ENCODE assay signal across 8 cellular contexts in the genomic region with DNA sequence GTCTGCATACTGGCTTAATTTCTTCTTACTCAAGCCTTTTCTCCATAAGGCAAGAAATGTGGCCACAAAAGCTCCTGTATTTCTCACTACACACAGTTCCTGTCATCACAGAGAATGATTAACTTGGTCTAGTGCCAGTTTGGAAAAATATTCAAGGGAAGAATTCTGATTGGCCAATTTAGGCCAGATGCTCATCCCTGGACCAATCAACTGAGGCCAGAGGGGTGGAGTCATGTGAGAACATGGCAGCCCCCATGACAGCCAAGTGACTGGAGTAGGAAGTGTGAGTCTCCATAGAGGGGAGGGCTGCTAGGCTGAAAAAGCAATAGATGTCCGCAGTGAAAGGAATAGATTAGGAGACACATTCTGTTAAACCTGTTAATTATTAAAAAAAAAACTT. TPM values are rescaled to one million over a fixed set of nuclear protein-coding genes. Genes with fewer than 3 reads are reported as not detected.
A peak's percentile ranks its signal among the peaks of the same experiment; 100 is the strongest.
DNase-seq lines count a peak whose midpoint lies in the region; ATAC-seq, FAIRE-seq and TF ChIP-seq lines count a peak whose summit lies in the region.
"Not testable (repeated sequence)": the region's sequence is repeated elsewhere in the genome, so short reads cannot be mapped to it uniquely, and the experiment has no call there.

No MANE protein-coding gene starts in this region.

- DNase-seq in A549 (ENCODE audit: low read depth in 1 of 2, low spot score in 1 of 2): peak in 1 of 2 experiments; percentile 9
- DNase-seq in DMS 273 (lab: John Stamatoyannopoulos, UW; ENCODE audit: unreplicated experiment): peak; percentile 30
- DNase-seq in HK-2 (ENCODE audit: unreplicated experiment): peak; percentile 0
- peak; percentile 19 for DNase-seq in MG63
- peak; percentile 3 for DNase-seq in RPMI7951 (ENCODE audit: low read depth)
- peak; percentile 9 for DNase-seq in activated CD4-positive, alpha-beta T cell treated with anti-CD3 and anti-CD28 coated beads for 36 hours
- DNase-seq in kidney tubule cell (ENCODE audit: low spot score): peak; percentile 14
- peak; percentile 60 for DNase-seq in testis

- CTCF ChIA-PET in A549 (lab: Yijun Ruan, JAX); activated CD4-positive, alpha-beta T cell treated with anti-CD3 and anti-CD28 coated beads for 36 hours (lab: Charles Lee): not testable (repeated sequence)

- TF ChIP-seq POLR2A in A549 (IDR thresholded peaks at IDR 0.05; ENCODE audit: low read length); testis (IDR thresholded peaks at IDR 0.05): not testable (repeated sequence)

- TF ChIP-seq CTCF in A549 (IDR thresholded peaks at IDR 0.05); testis (IDR thresholded peaks at IDR 0.05): not testable (repeated sequence)

- H3K4me3 Mint-ChIP-seq in activated CD4-positive, alpha-beta T cell treated with anti-CD3 and anti-CD28 coated beads for 36 hours: not testable (repeated sequence)

- H3K9me3 Mint-ChIP-seq in activated CD4-positive, alpha-beta T cell treated with anti-CD3 and anti-CD28 coated beads for 36 hours (ENCODE audit: low read depth): not testable (repeated sequence)

- ATAC-seq in A549; activated CD4-positive, alpha-beta T cell treated with anti-CD3 and anti-CD28 coated beads for 36 hours: not testable (repeated sequence)

- H3K4me3 ChIP-seq in A549, MG63, testis: not testable (repeated sequence)

- H3K27ac ChIP-seq in A549, testis: not testable (repeated sequence)

- not testable (repeated sequence) for H3K27me3 ChIP-seq in MG63, testis

- not testable (repeated sequence) for FAIRE-seq in A549 (lab: Jason Lieb, UNC)

- POLR2A ChIA-PET in A549 (lab: Yijun Ruan, JAX); activated CD4-positive, alpha-beta T cell treated with anti-CD3 and anti-CD28 coated beads for 36 hours (lab: Charles Lee): not testable (repeated sequence)

- TF ChIP-seq EP300 in A549 (IDR thresholded peaks at IDR 0.05): not testable (repeated sequence)

- H3K4me1 Mint-ChIP-seq in activated CD4-positive, alpha-beta T cell treated with anti-CD3 and anti-CD28 coated beads for 36 hours: not testable (repeated sequence)

- H3K36me3 ChIP-seq in MG63; testis (ENCODE audit: low read depth, missing control alignments): not testable (repeated sequence)

- H3K27me3 Mint-ChIP-seq in activated CD4-positive, alpha-beta T cell treated with anti-CD3 and anti-CD28 coated beads for 36 hours: not testable (repeated sequence)

- 38% methylated on average over 1 of the region's 1 CpG for WGBS in A549 (ENCODE audit: missing lambda C conversion rate)
- WGBS in testis, 2 donors: 71 to 79% methylated on average over 1 of the region's 1 CpG

- intact Hi-C loops in activated CD4-positive, alpha-beta T cell treated with anti-CD3 and anti-CD28 coated beads for 36 hours (cut with DNase I, micrococcal nuclease); testis (cut with DNase I; ENCODE audit: low total_unique reads): not testable (repeated sequence)

- H3K4me1 ChIP-seq in A549, testis: not testable (repeated sequence)

- not testable (repeated sequence) for H3K4me2 ChIP-seq in A549

- TF ChIP-seq RAD21 in A549 (conservative IDR thresholded peaks at IDR 0.05 in 1 of 2, IDR thresholded peaks at IDR 0.05 in 1 of 2): not testable (repeated sequence)

- not testable (repeated sequence) for H3K27ac Mint-ChIP-seq in activated CD4-positive, alpha-beta T cell treated with anti-CD3 and anti-CD28 coated beads for 36 hours

- not testable (repeated sequence) for H3K9me3 ChIP-seq in A549, MG63, testis

- not testable (repeated sequence) for H3K36me3 Mint-ChIP-seq in activated CD4-positive, alpha-beta T cell treated with anti-CD3 and anti-CD28 coated beads for 36 hours (ENCODE audit: low read depth)

TF ChIP-seq in A549, 52 proteins besides CTCF, POLR2A, EP300 and RAD21:
- TF ChIP-seq, protein P1, sequence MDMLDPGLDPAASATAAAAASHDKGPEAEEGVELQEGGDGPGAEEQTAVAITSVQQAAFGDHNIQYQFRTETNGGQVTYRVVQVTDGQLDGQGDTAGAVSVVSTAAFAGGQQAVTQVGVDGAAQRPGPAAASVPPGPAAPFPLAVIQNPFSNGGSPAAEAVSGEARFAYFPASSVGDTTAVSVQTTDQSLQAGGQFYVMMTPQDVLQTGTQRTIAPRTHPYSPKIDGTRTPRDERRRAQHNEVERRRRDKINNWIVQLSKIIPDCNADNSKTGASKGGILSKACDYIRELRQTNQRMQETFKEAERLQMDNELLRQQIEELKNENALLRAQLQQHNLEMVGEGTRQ (IDR thresholded peaks at IDR 0.05): 0 out of 2 replicates have a peak, but pooled peaks have one; percentile 42

RNA-seq across cellular contexts. Expression of gene EEF2KMT, which starts 56.4 kb away (rescaled TPM):
- 14.8 and 15.5 TPM in 2 replicates for polyA plus RNA-seq in A549 (2011; rRNA removed)
- polyA plus RNA-seq in A549 (2012; cell fraction: cytosol; rRNA removed): 26.3 and 35.9 TPM in 2 replicates
- 35.2 and 51.4 TPM in 2 replicates for polyA plus RNA-seq in A549 (2012; cell fraction: nucleus; rRNA removed)
- 22.1 to 24.9 TPM (median 22.6 TPM) in 3 replicates for polyA plus RNA-seq in A549 (2017; fragmentation: RNase III; extraction: RNeasy Plus Mini Kit Qiagen cat#74134 plus additional on column Dnase treatment)
- 16.2 and 19.1 TPM in 2 replicates for polyA minus RNA-seq in A549 (2011; rRNA and poly(A)+ RNA removed)
- 19.5 and 19.7 TPM in 2 replicates for total RNA-seq in MG63 (2014; rRNA removed; shearing (Covaris generic); ENCODE audit: low replicate concordance)
- 7.4 and 10.7 TPM in 2 replicates for total RNA-seq in RPMI7951 (2014; rRNA removed; shearing (Covaris generic))
- 10 to 100 TPM; 12.2 TPM for total RNA-seq in activated CD4-positive, alpha-beta T cell treated with anti-CD3 and anti-CD28 coated beads for 36 hours
- 10 to 100 TPM; 20.3 to 20.6 TPM for total RNA-seq in testis
- polyA plus RNA-seq in testis (ENCODE audit: insufficient read depth, low read depth, low replicate concordance): 36.7 TPM
